2 cellular contexts compared by ENCODE assay signal in genomic region chr16:502179-502943, GRCh38.
TF ChIP-seq lines count a peak whose summit lies in the region.

No MANE protein-coding gene starts in this region.

TF ChIP-seq in A549, 52 proteins besides CTCF, POLR2A, EP300 and RAD21:
- TF ChIP-seq FOXS1 (CRISPR knock-in tag; IDR thresholded peaks at IDR 0.05): no peak
- no peak for TF ChIP-seq REST (IDR thresholded peaks at IDR 0.05)
- TF ChIP-seq USF2 (IDR thresholded peaks at IDR 0.05): no peak
- no peak for TF ChIP-seq RCOR1 (IDR thresholded peaks at IDR 0.05; ENCODE audit: low read depth, low read length)
- TF ChIP-seq BCL3 (IDR thresholded peaks at IDR 0.05): no peak
- TF ChIP-seq HOXB13 (CRISPR knock-in tag; IDR thresholded peaks at IDR 0.05; ENCODE audit: low read depth): no peak
- no peak for TF ChIP-seq HEYL (CRISPR knock-in tag; IDR thresholded peaks at IDR 0.05)
- TF ChIP-seq MAX (IDR thresholded peaks at IDR 0.05): no peak
- no peak for TF ChIP-seq SMC3 (IDR thresholded peaks at IDR 0.05)
- no peak for TF ChIP-seq HMGXB4 (CRISPR knock-in tag; IDR thresholded peaks at IDR 0.05; ENCODE audit: borderline replicate concordance)
- no peak for TF ChIP-seq HOXA7 (CRISPR knock-in tag; IDR thresholded peaks at IDR 0.05)
- TF ChIP-seq MAZ (IDR thresholded peaks at IDR 0.05; ENCODE audit: borderline replicate concordance, low read depth, low read length): no peak
- no peak for TF ChIP-seq JUN (IDR thresholded peaks at IDR 0.05)
- TF ChIP-seq HOXB5 (CRISPR knock-in tag; IDR thresholded peaks at IDR 0.05): no peak
- no peak for TF ChIP-seq POLR2AphosphoS2 (conservative IDR thresholded peaks at IDR 0.05; ENCODE audit: low read length)
- no peak for TF ChIP-seq ELK1 (IDR thresholded peaks at IDR 0.05; ENCODE audit: low read depth, low read length)

TF ChIP-seq in H1, 55 proteins besides CTCF, POLR2A, EP300 and RAD21:
- no peak for TF ChIP-seq RBBP5 (IDR thresholded peaks at IDR 0.05; ENCODE audit: borderline replicate concordance, low read depth, low read length)
- no peak for TF ChIP-seq CBX5 (IDR thresholded peaks at IDR 0.05; ENCODE audit: low read depth, low read length)
- TF ChIP-seq GABPA (IDR thresholded peaks at IDR 0.05; ENCODE audit: borderline replicate concordance, insufficient read depth, low read length): no peak
- no peak for TF ChIP-seq RNF2 (IDR thresholded peaks at IDR 0.05; ENCODE audit: borderline replicate concordance, low read depth, low read length, missing control alignments, poor library complexity, severe bottlenecking)
- no peak for TF ChIP-seq CBX8 (IDR thresholded peaks at IDR 0.05; ENCODE audit: borderline replicate concordance, low read depth, low read length)
- no peak for TF ChIP-seq BRCA1 (IDR thresholded peaks at IDR 0.05; ENCODE audit: low read depth, low read length)
- TF ChIP-seq EGR1 (IDR thresholded peaks at IDR 0.05; ENCODE audit: borderline replicate concordance, low read depth, low read length): no peak
- no peak for TF ChIP-seq SIRT6 (IDR thresholded peaks at IDR 0.05; ENCODE audit: low read length)
